ENCODE assay signal across 8 cellular contexts in the genomic region with DNA sequence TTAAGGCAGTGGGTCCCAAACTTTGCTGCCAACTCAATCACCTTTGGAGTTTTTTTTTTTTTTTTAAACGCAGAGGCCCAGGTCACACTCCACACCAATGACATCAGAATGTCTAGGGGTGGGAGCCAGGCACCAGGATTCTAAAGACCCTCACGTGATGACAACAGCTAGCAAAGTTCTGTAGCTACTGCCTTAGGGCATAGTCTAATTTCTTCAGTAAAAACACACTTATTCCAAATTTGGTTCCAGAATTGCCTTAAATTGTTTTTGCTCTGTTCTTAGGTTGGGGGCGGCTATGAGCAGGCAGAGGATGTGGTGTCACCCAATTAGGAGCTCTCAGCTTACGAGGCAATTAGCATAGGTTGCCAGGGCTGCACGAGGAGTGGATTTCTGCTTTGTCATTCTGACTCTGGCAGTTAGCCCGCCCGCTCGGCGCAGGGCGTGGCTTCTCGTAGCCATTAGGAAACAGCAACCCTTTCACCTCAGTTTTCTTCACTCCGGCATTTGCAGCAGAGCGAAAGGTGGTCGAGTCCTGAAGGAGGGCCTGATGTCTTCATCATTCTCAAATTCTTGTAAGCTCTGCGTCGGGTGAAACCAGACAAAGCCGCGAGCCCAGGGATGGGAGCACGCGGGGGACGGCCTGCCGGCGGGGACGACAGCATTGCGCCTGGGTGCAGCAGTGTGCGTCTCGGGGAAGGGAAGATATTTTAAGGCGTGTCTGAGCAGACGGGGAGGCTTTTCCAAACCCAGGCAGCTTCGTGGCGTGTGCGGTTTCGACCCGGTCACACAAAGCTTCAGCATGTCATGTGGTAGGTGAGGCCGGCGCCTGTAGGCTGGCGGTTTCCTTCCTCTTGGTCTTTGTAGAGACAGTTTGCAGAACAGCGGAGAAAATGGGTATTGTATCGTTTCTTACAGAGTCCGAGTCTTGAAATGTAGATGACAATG.
DNase-seq lines count a peak whose midpoint lies in the region; ATAC-seq and TF ChIP-seq lines count a peak whose summit lies in the region.

No MANE protein-coding gene starts in this region.

- in situ Hi-C loops in GM18951 (cut with MboI; ENCODE audit: low sequenced_read_pairs, unreplicated experiment), result no loop called here

- peak overlapping the region; percentile 80 for H3K4me3 ChIP-seq in AG09309 (ENCODE audit: control insufficient read depth, low read depth, low read length)

- ATAC-seq in HG03175 (IDR thresholded peaks at IDR 0.05; ENCODE audit: unreplicated experiment), result peak; percentile 91

- DNase-seq in AG09309 (ENCODE audit: low read depth) (peak; percentile 97), NCI-H2227 treated with DMSO at 0.1 percent for 48 hours (lab: John Stamatoyannopoulos, UW) (peak; percentile 96), iris pigment epithelial cell (ENCODE audit: low read depth) (peak; percentile 96)
- peak; percentile 67 to 77 (median 76) for DNase-seq in activated CD4-positive, CD25-positive, alpha-beta regulatory T cell (lab: John Stamatoyannopoulos, UW)
- peak; percentile 90 for DNase-seq in central memory CD4-positive, alpha-beta T cell
- peak; percentile 83 to 86 for DNase-seq in stimulated activated CD4-positive, alpha-beta T cell treated with anti-CD3 and anti-CD28 coated beads, Interleukin-12 subunit alpha, Interleukin-12 subunit beta, amount 100 ng/mL, for 24 hours (ENCODE audit: low read depth in 2 of 2)

- peak; percentile 85 for TF ChIP-seq POLR2A in GM18951 (IDR thresholded peaks at IDR 0.05; ENCODE audit: extremely low read depth, insufficient read depth, insufficient read length)

- no peak for TF ChIP-seq CTCF in AG09309 (IDR thresholded peaks at IDR 0.05; ENCODE audit: control insufficient read depth, insufficient read depth, low read depth, low read length, missing control alignments)

Comparison
In these comparisons a context has a peak if more than half of its experiments do, and no peak if none do; other contexts are left out.
1. Peak in every context shown above with its lines: DNase-seq, ATAC-seq and H3K4me3 ChIP-seq.